Comparison of ENCODE assay signal across 11 cellular contexts in genomic region chr14:55448146-55448614, GRCh38. TPM values are rescaled to one million over a fixed set of nuclear protein-coding genes. Genes with fewer than 3 reads are reported as not detected.
DNase-seq lines count a peak whose midpoint lies in the region; ATAC-seq and TF ChIP-seq lines count a peak whose summit lies in the region.
"Had no signal": no experiment of that assay in that cellular context is flagged by ENCODE, and none has a peak within 500 bp of the region (broad histone marks: within the 10 kb centered on the region; RNA-seq: fewer than 3 reads in every experiment).

No MANE protein-coding gene starts in this region.

- DNase-seq in left ventricle myocardium superior (no peak), left ventricle myocardium inferior (no peak), RWPE2 (ENCODE audit: low spot score) (peak; percentile 98), fibroblast of the conjunctiva (ENCODE audit: low read depth) (peak; percentile 72), testis (peak; percentile 41), H7 (no peak), NCI-H748 treated with DMSO at 0.1 percent for 48 hours (lab: John Stamatoyannopoulos, UW) (no peak), T-helper 1 cell (no peak)
- DNase-seq: nephron progenitor cell had no signal

- no peak for TF ChIP-seq CTCF in left ventricle myocardium inferior (IDR thresholded peaks at IDR 0.05; ENCODE audit: borderline replicate concordance)
- peak; percentile 10 for TF ChIP-seq CTCF in RWPE2 (IDR thresholded peaks at IDR 0.05; ENCODE audit: poor library complexity, severe bottlenecking)
- TF ChIP-seq CTCF in testis (IDR thresholded peaks at IDR 0.05), result no peak

- H3K27me3 ChIP-seq in left ventricle myocardium inferior (ENCODE audit: low read depth) (no peaks in the 10 kb centered on the region), RWPE2 (ENCODE audit: insufficient read depth, poor library complexity, severe bottlenecking) (no peaks in the 10 kb centered on the region), testis (no peaks in the 10 kb centered on the region), H7 (ENCODE audit: control insufficient read depth, insufficient read depth, low read length) (no peaks in the 10 kb centered on the region)
- H3K27me3 ChIP-seq: body of pancreas, uterus had no signal

- 50 to 59% methylated on average over 3 of the region's 3 CpGs for WGBS in testis, 2 donors

- intact Hi-C loops in left ventricle myocardium superior (cut with micrococcal nuclease) (no loop called here), left ventricle myocardium inferior (cut with micrococcal nuclease) (loop anchor here (10.0 kb wide), 1 partner anchor 1037 kb away; no protein-coding TSS in a partner anchor), testis (cut with DNase I; ENCODE audit: low total_unique reads) (no loop called here)

- H3K4me3 ChIP-seq in left ventricle myocardium inferior (no peak overlapping the region), RWPE2 (ENCODE audit: severe bottlenecking) (no peak overlapping the region), testis (no peak overlapping the region), H7 (ENCODE audit: insufficient read depth, low read depth, low read length) (no peak overlapping the region)
- H3K4me3 ChIP-seq: body of pancreas, uterus had no signal

- TF ChIP-seq POLR2A in testis (IDR thresholded peaks at IDR 0.05), result no peak

- ATAC-seq in left ventricle myocardium superior (peak; percentile 42), RWPE2 (ENCODE audit: low read depth) (peak; percentile 94)
- ATAC-seq: body of pancreas had no signal

- H3K27ac ChIP-seq in left ventricle myocardium inferior (replicated peaks) (no peak overlapping the region), RWPE2 (ENCODE audit: poor library complexity, severe bottlenecking) (peak overlapping the region; percentile 85), testis (no peak overlapping the region)
- H3K27ac ChIP-seq: body of pancreas, uterus had no signal

- H3K36me3 ChIP-seq in left ventricle myocardium inferior (no peaks in the 10 kb centered on the region), RWPE2 (ENCODE audit: low read depth) (no peaks in the 10 kb centered on the region), testis (ENCODE audit: low read depth, missing control alignments) (no peaks in the 10 kb centered on the region), H7 (replicated peaks; ENCODE audit: control insufficient read depth, insufficient read depth, low read length) (no peaks in the 10 kb centered on the region)
- H3K36me3 ChIP-seq: uterus had no signal

- H3K4me1 ChIP-seq in left ventricle myocardium inferior (peaks cover 34% of the 10 kb centered on the region), RWPE2 (ENCODE audit: insufficient read depth, poor library complexity, severe bottlenecking) (peaks cover 42% of the 10 kb centered on the region), testis (peaks cover 31% of the 10 kb centered on the region)
- H3K4me1 ChIP-seq: uterus had no signal

- H3K9me3 ChIP-seq in left ventricle myocardium inferior (replicated peaks), result no peaks in the 10 kb centered on the region
- H3K9me3 ChIP-seq in RWPE2 (ENCODE audit: severe bottlenecking), result no peaks in the 10 kb centered on the region
- H3K9me3 ChIP-seq in testis, result no peaks in the 10 kb centered on the region
- H3K9me3 ChIP-seq: body of pancreas, uterus had no signal

RNA-seq across cellular contexts. Expression of gene TBPL2, which starts 7.8 kb away (rescaled TPM):
- total RNA-seq in left ventricle myocardium superior (not detected), left ventricle myocardium inferior (not detected), testis (under 1 TPM in 1 of 2 donors, not detected in 1; 0.39 TPM)
- polyA plus RNA-seq in testis (ENCODE audit: insufficient read depth, low read depth, low replicate concordance), result not detected
- total RNA-seq in H7 (2014; rRNA removed; shearing (Covaris generic)), result not detected in 2 replicates
- total RNA-seq: body of pancreas, uterus had no signal

RNA-seq across cellular contexts. Expression of gene ATG14, which starts 36.5 kb away (rescaled TPM):
- total RNA-seq in left ventricle myocardium superior (17.3 TPM), left ventricle myocardium inferior (13.2 TPM), testis (10 to 100 TPM; 23.5 to 28.4 TPM)
- polyA plus RNA-seq in testis (ENCODE audit: insufficient read depth, low read depth, low replicate concordance), result 18.0 TPM
- total RNA-seq in H7 (2014; rRNA removed; shearing (Covaris generic)), result 9.6 and 11.7 TPM in 2 replicates

Comparison
In these comparisons a context has a peak if more than half of its experiments do, and no peak if none do; other contexts are left out.
1. DNase-seq: peak in RWPE2 (single experiment), fibroblast of the conjunctiva (single experiment) and testis (single experiment); none in left ventricle myocardium superior (single experiment), left ventricle myocardium inferior (single experiment), H7 (single experiment), NCI-H748 treated with DMSO at 0.1 percent for 48 hours (single experiment) and T-helper 1 cell (0 of 5).